In the genomic region with DNA sequence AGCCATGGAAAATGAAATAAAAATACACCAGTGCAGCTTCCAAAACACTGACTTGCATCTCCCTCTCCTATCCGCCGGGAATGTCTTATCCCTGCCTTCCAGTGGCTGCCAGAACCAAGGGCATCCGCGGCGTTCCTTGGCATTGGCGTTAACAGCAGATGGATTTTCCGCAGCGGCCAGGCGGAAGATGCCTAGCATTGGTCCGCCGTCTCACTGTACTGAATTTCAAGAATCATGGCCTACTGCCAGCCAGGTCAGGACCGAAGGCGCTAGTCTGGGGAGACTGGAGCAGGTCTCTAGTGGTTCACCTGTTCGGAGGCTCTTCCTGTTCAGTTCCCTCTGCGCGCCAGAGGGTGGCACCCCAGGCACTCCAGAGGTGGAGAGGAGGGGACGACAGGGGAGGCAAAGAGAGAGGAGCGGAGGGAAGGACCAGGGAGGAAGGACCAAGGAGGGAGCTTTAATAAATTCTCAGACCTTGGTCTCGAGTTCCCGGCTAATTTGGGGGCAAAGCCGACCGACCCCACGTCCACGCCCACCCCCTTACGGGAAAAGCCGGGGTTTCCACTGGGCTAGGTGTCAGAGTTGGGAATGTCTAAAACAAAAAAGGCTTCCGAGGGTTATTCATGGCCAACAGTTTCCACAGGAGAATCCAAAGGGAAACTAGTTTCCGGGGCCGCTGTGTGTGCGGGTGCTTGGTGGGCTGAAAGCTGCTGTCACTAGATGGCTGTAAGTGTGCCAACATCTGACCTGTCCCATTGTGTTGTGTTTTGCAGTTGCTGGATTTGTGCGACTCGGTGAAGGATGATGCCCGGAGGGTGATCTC, we compare ENCODE assay signal across 1 cellular context.
A peak's percentile ranks its signal among the peaks of the same experiment; 100 is the strongest.
TF ChIP-seq lines count a peak whose summit lies in the region.

No MANE protein-coding gene starts in this region.

TF ChIP-seq in HepG2, 621 proteins besides CTCF, POLR2A, EP300 and RAD21 (continued from another document and continues in another):
- TF ChIP-seq, protein P1, sequence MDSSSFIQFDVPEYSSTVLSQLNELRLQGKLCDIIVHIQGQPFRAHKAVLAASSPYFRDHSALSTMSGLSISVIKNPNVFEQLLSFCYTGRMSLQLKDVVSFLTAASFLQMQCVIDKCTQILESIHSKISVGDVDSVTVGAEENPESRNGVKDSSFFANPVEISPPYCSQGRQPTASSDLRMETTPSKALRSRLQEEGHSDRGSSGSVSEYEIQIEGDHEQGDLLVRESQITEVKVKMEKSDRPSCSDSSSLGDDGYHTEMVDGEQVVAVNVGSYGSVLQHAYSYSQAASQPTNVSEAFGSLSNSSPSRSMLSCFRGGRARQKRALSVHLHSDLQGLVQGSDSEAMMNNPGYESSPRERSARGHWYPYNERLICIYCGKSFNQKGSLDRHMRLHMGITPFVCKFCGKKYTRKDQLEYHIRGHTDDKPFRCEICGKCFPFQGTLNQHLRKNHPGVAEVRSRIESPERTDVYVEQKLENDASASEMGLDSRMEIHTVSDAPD (CRISPR knock-in tag; IDR thresholded peaks at IDR 0.05) = no peak
- no peak for TF ChIP-seq MEF2D (CRISPR knock-in tag; IDR thresholded peaks at IDR 0.05)
- no peak for TF ChIP-seq MTA3 (CRISPR knock-in tag; IDR thresholded peaks at IDR 0.05)
- no peak for TF ChIP-seq RBFOX2 (IDR thresholded peaks at IDR 0.05; ENCODE audit: low read depth, low read length)
- TF ChIP-seq ZNF567 (CRISPR knock-in tag; IDR thresholded peaks at IDR 0.05; ENCODE audit: borderline replicate concordance) = no peak
- TF ChIP-seq XBP1 (CRISPR knock-in tag; IDR thresholded peaks at IDR 0.05) = no peak
- no peak for TF ChIP-seq ZNF17 (CRISPR knock-in tag; IDR thresholded peaks at IDR 0.05)
- TF ChIP-seq RXRA (CRISPR knock-in tag; IDR thresholded peaks at IDR 0.05) = peak; percentile 27; the same call in 1 of the 2 replicates
- TF ChIP-seq, protein P2, sequence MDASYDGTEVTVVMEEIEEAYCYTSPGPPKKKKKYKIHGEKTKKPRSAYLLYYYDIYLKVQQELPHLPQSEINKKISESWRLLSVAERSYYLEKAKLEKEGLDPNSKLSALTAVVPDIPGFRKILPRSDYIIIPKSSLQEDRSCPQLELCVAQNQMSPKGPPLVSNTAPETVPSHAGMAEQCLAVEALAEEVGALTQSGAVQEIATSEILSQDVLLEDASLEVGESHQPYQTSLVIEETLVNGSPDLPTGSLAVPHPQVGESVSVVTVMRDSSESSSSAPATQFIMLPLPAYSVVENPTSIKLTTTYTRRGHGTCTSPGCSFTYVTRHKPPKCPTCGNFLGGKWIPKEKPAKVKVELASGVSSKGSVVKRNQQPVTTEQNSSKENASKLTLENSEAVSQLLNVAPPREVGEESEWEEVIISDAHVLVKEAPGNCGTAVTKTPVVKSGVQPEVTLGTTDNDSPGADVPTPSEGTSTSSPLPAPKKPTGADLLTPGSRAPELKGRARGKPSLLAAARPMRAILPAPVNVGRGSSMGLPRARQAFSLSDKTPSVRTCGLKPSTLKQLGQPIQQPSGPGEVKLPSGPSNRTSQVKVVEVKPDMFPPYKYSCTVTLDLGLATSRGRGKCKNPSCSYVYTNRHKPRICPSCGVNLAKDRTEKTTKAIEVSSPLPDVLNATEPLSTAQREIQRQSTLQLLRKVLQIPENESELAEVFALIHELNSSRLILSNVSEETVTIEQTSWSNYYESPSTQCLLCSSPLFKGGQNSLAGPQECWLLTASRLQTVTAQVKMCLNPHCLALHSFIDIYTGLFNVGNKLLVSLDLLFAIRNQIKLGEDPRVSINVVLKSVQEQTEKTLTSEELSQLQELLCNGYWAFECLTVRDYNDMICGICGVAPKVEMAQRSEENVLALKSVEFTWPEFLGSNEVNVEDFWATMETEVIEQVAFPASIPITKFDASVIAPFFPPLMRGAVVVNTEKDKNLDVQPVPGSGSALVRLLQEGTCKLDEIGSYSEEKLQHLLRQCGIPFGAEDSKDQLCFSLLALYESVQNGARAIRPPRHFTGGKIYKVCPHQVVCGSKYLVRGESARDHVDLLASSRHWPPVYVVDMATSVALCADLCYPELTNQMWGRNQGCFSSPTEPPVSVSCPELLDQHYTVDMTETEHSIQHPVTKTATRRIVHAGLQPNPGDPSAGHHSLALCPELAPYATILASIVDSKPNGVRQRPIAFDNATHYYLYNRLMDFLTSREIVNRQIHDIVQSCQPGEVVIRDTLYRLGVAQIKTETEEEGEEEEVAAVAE (CRISPR knock-in tag; IDR thresholded peaks at IDR 0.05; ENCODE audit: borderline replicate concordance) = no peak
- TF ChIP-seq HNRNPUL1 (IDR thresholded peaks at IDR 0.05; ENCODE audit: low read depth, low read length) = no peak
- 0 out of 2 replicates have a peak, but pooled peaks have one; percentile 38 for TF ChIP-seq IRX3 (CRISPR knock-in tag; IDR thresholded peaks at IDR 0.05; ENCODE audit: borderline replicate concordance, low read depth)
- TF ChIP-seq ZFP36L1 (CRISPR knock-in tag; IDR thresholded peaks at IDR 0.05) = no peak
- TF ChIP-seq SP1 (IDR thresholded peaks at IDR 0.05) = no peak
- no peak for TF ChIP-seq SP1 (CRISPR knock-in tag; IDR thresholded peaks at IDR 0.05)
- TF ChIP-seq SIN3B (IDR thresholded peaks at IDR 0.05; ENCODE audit: low read length) = no peak
- no peak for TF ChIP-seq ZSCAN12 (CRISPR knock-in tag; IDR thresholded peaks at IDR 0.05)
- 0 out of 2 replicates have a peak, but pooled peaks have one; percentile 58 for TF ChIP-seq KMT2A (CRISPR knock-in tag; IDR thresholded peaks at IDR 0.05)
- TF ChIP-seq ETV6 (CRISPR knock-in tag; conservative IDR thresholded peaks at IDR 0.05) = no peak
- no peak for TF ChIP-seq NR2F2 (IDR thresholded peaks at IDR 0.05; ENCODE audit: borderline replicate concordance, low read depth)
- TF ChIP-seq NFIB (CRISPR knock-in tag; IDR thresholded peaks at IDR 0.05; ENCODE audit: borderline replicate concordance) = no peak
- no peak for TF ChIP-seq NFRKB (IDR thresholded peaks at IDR 0.05)
- no peak for TF ChIP-seq ZNF678 (CRISPR knock-in tag; IDR thresholded peaks at IDR 0.05)
- no peak for TF ChIP-seq ZNF24 (IDR thresholded peaks at IDR 0.05)
- TF ChIP-seq ESRRA (CRISPR knock-in tag; IDR thresholded peaks at IDR 0.05; ENCODE audit: low read depth) = no peak
- no peak for TF ChIP-seq ARNTL (CRISPR knock-in tag; IDR thresholded peaks at IDR 0.05)
- TF ChIP-seq, protein P3, sequence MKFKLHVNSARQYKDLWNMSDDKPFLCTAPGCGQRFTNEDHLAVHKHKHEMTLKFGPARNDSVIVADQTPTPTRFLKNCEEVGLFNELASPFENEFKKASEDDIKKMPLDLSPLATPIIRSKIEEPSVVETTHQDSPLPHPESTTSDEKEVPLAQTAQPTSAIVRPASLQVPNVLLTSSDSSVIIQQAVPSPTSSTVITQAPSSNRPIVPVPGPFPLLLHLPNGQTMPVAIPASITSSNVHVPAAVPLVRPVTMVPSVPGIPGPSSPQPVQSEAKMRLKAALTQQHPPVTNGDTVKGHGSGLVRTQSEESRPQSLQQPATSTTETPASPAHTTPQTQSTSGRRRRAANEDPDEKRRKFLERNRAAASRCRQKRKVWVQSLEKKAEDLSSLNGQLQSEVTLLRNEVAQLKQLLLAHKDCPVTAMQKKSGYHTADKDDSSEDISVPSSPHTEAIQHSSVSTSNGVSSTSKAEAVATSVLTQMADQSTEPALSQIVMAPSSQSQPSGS (CRISPR knock-in tag; IDR thresholded peaks at IDR 0.05) = no peak
- TF ChIP-seq, protein P4, sequence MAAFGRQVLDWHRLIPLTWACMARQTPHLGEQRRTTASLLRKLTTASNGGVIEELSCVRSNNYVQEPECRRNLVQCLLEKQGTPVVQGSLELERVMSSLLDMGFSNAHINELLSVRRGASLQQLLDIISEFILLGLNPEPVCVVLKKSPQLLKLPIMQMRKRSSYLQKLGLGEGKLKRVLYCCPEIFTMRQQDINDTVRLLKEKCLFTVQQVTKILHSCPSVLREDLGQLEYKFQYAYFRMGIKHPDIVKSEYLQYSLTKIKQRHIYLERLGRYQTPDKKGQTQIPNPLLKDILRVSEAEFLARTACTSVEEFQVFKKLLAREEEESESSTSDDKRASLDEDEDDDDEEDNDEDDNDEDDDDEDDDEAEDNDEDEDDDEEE (CRISPR knock-in tag; IDR thresholded peaks at IDR 0.05) = peak; percentile 66; the same call in 1 of the 2 replicates
- TF ChIP-seq, protein P5, sequence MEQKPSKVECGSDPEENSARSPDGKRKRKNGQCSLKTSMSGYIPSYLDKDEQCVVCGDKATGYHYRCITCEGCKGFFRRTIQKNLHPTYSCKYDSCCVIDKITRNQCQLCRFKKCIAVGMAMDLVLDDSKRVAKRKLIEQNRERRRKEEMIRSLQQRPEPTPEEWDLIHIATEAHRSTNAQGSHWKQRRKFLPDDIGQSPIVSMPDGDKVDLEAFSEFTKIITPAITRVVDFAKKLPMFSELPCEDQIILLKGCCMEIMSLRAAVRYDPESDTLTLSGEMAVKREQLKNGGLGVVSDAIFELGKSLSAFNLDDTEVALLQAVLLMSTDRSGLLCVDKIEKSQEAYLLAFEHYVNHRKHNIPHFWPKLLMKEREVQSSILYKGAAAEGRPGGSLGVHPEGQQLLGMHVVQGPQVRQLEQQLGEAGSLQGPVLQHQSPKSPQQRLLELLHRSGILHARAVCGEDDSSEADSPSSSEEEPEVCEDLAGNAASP (CRISPR knock-in tag; IDR thresholded peaks at IDR 0.05; ENCODE audit: borderline replicate concordance) = peak; percentile 51; the same call in 1 of the 2 replicates
- 0 out of 2 replicates have a peak, but pooled peaks have one; percentile 52 for TF ChIP-seq FOXO1 (CRISPR knock-in tag; IDR thresholded peaks at IDR 0.05)
- no peak for TF ChIP-seq ZSCAN25 (CRISPR knock-in tag; IDR thresholded peaks at IDR 0.05)
- peak; percentile 75; the same call in 1 of the 2 replicates for TF ChIP-seq EEA1 (CRISPR knock-in tag; IDR thresholded peaks at IDR 0.05; ENCODE audit: borderline replicate concordance)
- TF ChIP-seq ZNF432 (CRISPR knock-in tag; IDR thresholded peaks at IDR 0.05; ENCODE audit: borderline replicate concordance) = no peak
- no peak for TF ChIP-seq ZNF136 (CRISPR knock-in tag; IDR thresholded peaks at IDR 0.05; ENCODE audit: low read depth)
- TF ChIP-seq MIER2 (CRISPR knock-in tag; IDR thresholded peaks at IDR 0.05) = 0 out of 2 replicates have a peak, but pooled peaks have one; percentile 62
- TF ChIP-seq ZNF20 (CRISPR knock-in tag; IDR thresholded peaks at IDR 0.05) = no peak
- no peak for TF ChIP-seq CCDC6 (CRISPR knock-in tag; IDR thresholded peaks at IDR 0.05)
- no peak for TF ChIP-seq ZNF703 (CRISPR knock-in tag; IDR thresholded peaks at IDR 0.05; ENCODE audit: borderline replicate concordance)
- no peak for TF ChIP-seq ZNF333 (CRISPR knock-in tag; IDR thresholded peaks at IDR 0.05; ENCODE audit: borderline replicate concordance)
- no peak for TF ChIP-seq ZNF569 (CRISPR knock-in tag; IDR thresholded peaks at IDR 0.05; ENCODE audit: borderline replicate concordance)
- TF ChIP-seq, protein P6, sequence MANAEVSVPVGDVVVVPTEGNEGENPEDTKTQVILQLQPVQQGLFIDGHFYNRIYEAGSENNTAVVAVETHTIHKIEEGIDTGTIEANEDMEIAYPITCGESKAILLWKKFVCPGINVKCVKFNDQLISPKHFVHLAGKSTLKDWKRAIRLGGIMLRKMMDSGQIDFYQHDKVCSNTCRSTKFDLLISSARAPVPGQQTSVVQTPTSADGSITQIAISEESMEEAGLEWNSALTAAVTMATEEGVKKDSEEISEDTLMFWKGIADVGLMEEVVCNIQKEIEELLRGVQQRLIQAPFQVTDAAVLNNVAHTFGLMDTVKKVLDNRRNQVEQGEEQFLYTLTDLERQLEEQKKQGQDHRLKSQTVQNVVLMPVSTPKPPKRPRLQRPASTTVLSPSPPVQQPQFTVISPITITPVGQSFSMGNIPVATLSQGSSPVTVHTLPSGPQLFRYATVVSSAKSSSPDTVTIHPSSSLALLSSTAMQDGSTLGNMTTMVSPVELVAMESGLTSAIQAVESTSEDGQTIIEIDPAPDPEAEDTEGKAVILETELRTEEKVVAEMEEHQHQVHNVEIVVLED (CRISPR knock-in tag; IDR thresholded peaks at IDR 0.05; ENCODE audit: borderline replicate concordance) = no peak
- no peak for TF ChIP-seq SCMH1 (CRISPR knock-in tag; IDR thresholded peaks at IDR 0.05; ENCODE audit: borderline replicate concordance)
- no peak for TF ChIP-seq TOE1 (CRISPR knock-in tag; IDR thresholded peaks at IDR 0.05)
- TF ChIP-seq ZNF446 (CRISPR knock-in tag; IDR thresholded peaks at IDR 0.05) = no peak
- TF ChIP-seq MED1 (CRISPR knock-in tag; IDR thresholded peaks at IDR 0.05) = no peak; the same call in 1 of the 2 replicates
- TF ChIP-seq TBP (CRISPR knock-in tag; IDR thresholded peaks at IDR 0.05) = no peak
- no peak for TF ChIP-seq ZNF44 (CRISPR knock-in tag; IDR thresholded peaks at IDR 0.05)
- no peak for TF ChIP-seq KLF12 (CRISPR knock-in tag; IDR thresholded peaks at IDR 0.05; ENCODE audit: borderline replicate concordance)
- TF ChIP-seq, protein P7, sequence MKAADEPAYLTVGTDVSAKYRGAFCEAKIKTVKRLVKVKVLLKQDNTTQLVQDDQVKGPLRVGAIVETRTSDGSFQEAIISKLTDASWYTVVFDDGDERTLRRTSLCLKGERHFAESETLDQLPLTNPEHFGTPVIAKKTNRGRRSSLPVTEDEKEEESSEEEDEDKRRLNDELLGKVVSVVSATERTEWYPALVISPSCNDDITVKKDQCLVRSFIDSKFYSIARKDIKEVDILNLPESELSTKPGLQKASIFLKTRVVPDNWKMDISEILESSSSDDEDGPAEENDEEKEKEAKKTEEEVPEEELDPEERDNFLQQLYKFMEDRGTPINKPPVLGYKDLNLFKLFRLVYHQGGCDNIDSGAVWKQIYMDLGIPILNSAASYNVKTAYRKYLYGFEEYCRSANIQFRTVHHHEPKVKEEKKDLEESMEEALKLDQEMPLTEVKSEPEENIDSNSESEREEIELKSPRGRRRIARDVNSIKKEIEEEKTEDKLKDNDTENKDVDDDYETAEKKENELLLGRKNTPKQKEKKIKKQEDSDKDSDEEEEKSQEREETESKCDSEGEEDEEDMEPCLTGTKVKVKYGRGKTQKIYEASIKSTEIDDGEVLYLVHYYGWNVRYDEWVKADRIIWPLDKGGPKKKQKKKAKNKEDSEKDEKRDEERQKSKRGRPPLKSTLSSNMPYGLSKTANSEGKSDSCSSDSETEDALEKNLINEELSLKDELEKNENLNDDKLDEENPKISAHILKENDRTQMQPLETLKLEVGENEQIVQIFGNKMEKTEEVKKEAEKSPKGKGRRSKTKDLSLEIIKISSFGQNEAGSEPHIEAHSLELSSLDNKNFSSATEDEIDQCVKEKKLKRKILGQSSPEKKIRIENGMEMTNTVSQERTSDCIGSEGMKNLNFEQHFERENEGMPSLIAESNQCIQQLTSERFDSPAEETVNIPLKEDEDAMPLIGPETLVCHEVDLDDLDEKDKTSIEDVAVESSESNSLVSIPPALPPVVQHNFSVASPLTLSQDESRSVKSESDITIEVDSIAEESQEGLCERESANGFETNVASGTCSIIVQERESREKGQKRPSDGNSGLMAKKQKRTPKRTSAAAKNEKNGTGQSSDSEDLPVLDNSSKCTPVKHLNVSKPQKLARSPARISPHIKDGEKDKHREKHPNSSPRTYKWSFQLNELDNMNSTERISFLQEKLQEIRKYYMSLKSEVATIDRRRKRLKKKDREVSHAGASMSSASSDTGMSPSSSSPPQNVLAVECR (CRISPR knock-in tag; IDR thresholded peaks at IDR 0.05; ENCODE audit: borderline replicate concordance) = no peak; the same call in 1 of the 2 replicates
